Comparison of ENCODE assay signal across 14 cellular contexts in genomic region chr17:19538095-19539039, GRCh38. TPM values are rescaled to one million over a fixed set of nuclear protein-coding genes. Genes with fewer than 3 reads are reported as not detected.
DNase-seq lines count a peak whose midpoint lies in the region; TF ChIP-seq lines count a peak whose summit lies in the region.
"Had no signal": no experiment of that assay in that cellular context is flagged by ENCODE, and none has a peak within 500 bp of the region (broad histone marks: within the 10 kb centered on the region; RNA-seq: fewer than 3 reads in every experiment).

No MANE protein-coding gene starts in this region.

- H3K27ac ChIP-seq in vagina = peak overlapping the region; percentile 15
- no peak overlapping the region for H3K27ac ChIP-seq in spleen

- H3K4me1 ChIP-seq in vagina = peaks cover 31% of the 10 kb centered on the region
- peaks cover 6 to 25% (median 16%) of the 10 kb centered on the region in 6 donors for H3K4me1 ChIP-seq in spleen

- H3K9me3 Mint-ChIP-seq in chondrocyte (ENCODE audit: low read depth) = no peaks in the 10 kb centered on the region
- H3K9me3 Mint-ChIP-seq: activated naive CD4-positive, alpha-beta T cell treated with anti-CD3 and anti-CD28 coated beads, Interleukin-2, amount 50 U/mL, for 24 hours; type B pancreatic cell had no signal

- H3K36me3 ChIP-seq in vagina (no peaks in the 10 kb centered on the region), spleen (no peaks in the 10 kb centered on the region)

- no peak overlapping the region for H3K27ac Mint-ChIP-seq in chondrocyte (ENCODE audit: unreplicated experiment)
- H3K27ac Mint-ChIP-seq: activated naive CD4-positive, alpha-beta T cell treated with anti-CD3 and anti-CD28 coated beads, Interleukin-2, amount 50 U/mL, for 24 hours; type B pancreatic cell had no signal

- H3K27me3 ChIP-seq in vagina (no peaks in the 10 kb centered on the region), spleen (replicated peaks in 1 of 7) (peaks cover 0 to 27% (median 16%) of the 10 kb centered on the region in 7 donors)

- 76 to 87% (median 83%) methylated on average over 13 to 14 of the region's 14 CpGs for WGBS in spleen, 5 donors

- TF ChIP-seq POLR2A in vagina (IDR thresholded peaks at IDR 0.05) (no peak), spleen (IDR thresholded peaks at IDR 0.05) (no peak)

- H3K4me3 Mint-ChIP-seq in chondrocyte (ENCODE audit: unreplicated experiment) = no peak overlapping the region
- H3K4me3 Mint-ChIP-seq: activated naive CD4-positive, alpha-beta T cell treated with anti-CD3 and anti-CD28 coated beads, Interleukin-2, amount 50 U/mL, for 24 hours; type B pancreatic cell had no signal

- DNase-seq in activated effector memory CD4-positive, alpha-beta T cell treated with anti-CD3 and anti-CD28 coated beads, Interleukin-2, amount 50 U/mL, for 16 hours = peak; percentile 8
- DNase-seq in activated effector memory CD4-positive, alpha-beta T cell treated with Interleukin-2 at 50 U/mL for 16 hours = no peak
- DNase-seq in chondrocyte (ENCODE audit: low spot score) (peak; percentile 17), medulla oblongata (ENCODE audit: extremely low spot score) (peak; percentile 76), vagina (ENCODE audit: extremely low spot score in 2 of 2) (no peak), NCI-H526 treated with DMSO at 0.1 percent for 48 hours (lab: John Stamatoyannopoulos, UW) (no peak), NCI-H510A treated with DMSO at 0.1 percent for 48 hours (lab: John Stamatoyannopoulos, UW) (no peak), spleen (no peak)
- DNase-seq: ACHN; H7; NCI-H1105 treated with DMSO at 0.1 percent for 48 hours; stimulated activated CD4-positive, alpha-beta T cell treated with anti-CD3 and anti-CD28 coated beads, Interleukin-12 subunit alpha, Interleukin-12 subunit beta, amount 100 ng/mL, for 4 hours had no signal

- H3K4me3 ChIP-seq in vagina = no peak overlapping the region
- H3K4me3 ChIP-seq in spleen = no peak overlapping the region

- H3K27me3 Mint-ChIP-seq in chondrocyte (ENCODE audit: low read depth) = peaks cover 8% of the 10 kb centered on the region

- H3K9me3 ChIP-seq in vagina = no peaks in the 10 kb centered on the region
- no peaks in the 10 kb centered on the region for H3K9me3 ChIP-seq in spleen

- TF ChIP-seq CTCF in chondrocyte (IDR thresholded peaks at IDR 0.05) (no peak), vagina (IDR thresholded peaks at IDR 0.05) (no peak), spleen (IDR thresholded peaks at IDR 0.05 in 8 of 11, conservative IDR thresholded peaks at IDR 0.05 in 3 of 11) (no peak)

- no peaks in the 10 kb centered on the region for H3K36me3 Mint-ChIP-seq in chondrocyte (ENCODE audit: low read depth)
- H3K36me3 Mint-ChIP-seq: activated naive CD4-positive, alpha-beta T cell treated with anti-CD3 and anti-CD28 coated beads, Interleukin-2, amount 50 U/mL, for 24 hours; type B pancreatic cell had no signal

- peaks cover 7% of the 10 kb centered on the region for H3K4me1 Mint-ChIP-seq in chondrocyte (ENCODE audit: low read depth)

- intact Hi-C loops in vagina (cut with DNase I) = no loop called here
- intact Hi-C loops in spleen (cut with DNase I; ENCODE audit: low total_unique reads) = no loop called here

RNA-seq across cellular contexts. Expression of gene SLC47A1, which starts 4.7 kb away (rescaled TPM):
- total RNA-seq in chondrocyte = 1.7 to 4.9 TPM (median 2.0 TPM) in 3 replicates
- 29.7 TPM for total RNA-seq in vagina
- 10 to 100 TPM in 2 of 7 donors, 1 to 10 TPM in 5; 3.6 to 23.0 (median 6.0) TPM for total RNA-seq in spleen
- 1 to 10 TPM; 1.2 to 2.4 (median 1.2) TPM for polyA plus RNA-seq in spleen

Comparison
In these comparisons a context has a peak if more than half of its experiments do, and no peak if none do; other contexts are left out.
1. DNase-seq: peak in activated effector memory CD4-positive, alpha-beta T cell treated with anti-CD3 and anti-CD28 coated beads, Interleukin-2, amount 50 U/mL, for 16 hours (single experiment), chondrocyte (single experiment) and medulla oblongata (single experiment); none in activated effector memory CD4-positive, alpha-beta T cell treated with Interleukin-2 at 50 U/mL for 16 hours (single experiment), vagina (0 of 2), NCI-H526 treated with DMSO at 0.1 percent for 48 hours (single experiment), NCI-H510A treated with DMSO at 0.1 percent for 48 hours (single experiment) and spleen (single experiment).